Comparison of ENCODE assay signal across 1 cellular context in the genomic region with DNA sequence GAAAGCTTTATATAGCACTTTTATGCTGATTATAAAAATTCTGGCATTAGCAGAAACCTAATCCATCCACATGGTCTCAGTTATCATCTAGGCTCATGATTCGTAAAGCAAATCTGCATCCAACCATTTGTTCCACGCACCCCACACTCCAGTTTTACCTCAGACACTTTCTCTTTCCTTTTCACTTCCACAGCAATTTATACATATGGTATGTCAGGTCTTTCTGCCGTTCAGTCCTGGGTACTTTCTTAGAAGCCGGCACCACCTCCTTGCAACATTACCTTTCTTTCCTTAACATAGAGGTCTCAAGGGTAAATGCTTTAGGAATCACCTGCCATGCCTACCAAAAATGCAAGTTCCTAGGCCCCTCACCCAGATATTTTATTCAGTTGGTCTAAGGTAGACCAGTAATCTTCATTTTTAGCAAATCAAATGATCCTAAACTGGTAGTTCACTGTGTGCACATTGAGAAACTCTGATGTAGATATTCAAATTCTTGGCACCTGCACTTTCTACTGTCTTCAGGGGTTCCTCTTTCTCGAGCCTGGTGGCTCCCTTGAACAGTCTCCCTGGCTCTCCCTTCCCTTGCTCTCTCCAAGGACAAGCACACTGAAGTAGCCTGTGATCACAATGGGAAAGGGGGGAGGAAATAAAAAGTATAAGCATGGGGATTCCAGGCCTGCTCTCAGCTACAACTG.
TF ChIP-seq lines count a peak whose summit lies in the region.

No MANE protein-coding gene starts in this region.

TF ChIP-seq in H1, 55 proteins besides CTCF, POLR2A, EP300 and RAD21:
- TF ChIP-seq CHD2 (IDR thresholded peaks at IDR 0.05; ENCODE audit: low read length) (no peak), POLR2AphosphoS5 (IDR thresholded peaks at IDR 0.05; ENCODE audit: low read depth, low read length) (no peak), CBX5 (IDR thresholded peaks at IDR 0.05; ENCODE audit: low read depth, low read length) (no peak), CTBP2 (IDR thresholded peaks at IDR 0.05; ENCODE audit: borderline replicate concordance, insufficient read depth, insufficient read length, low read length) (no peak), RNF2 (IDR thresholded peaks at IDR 0.05; ENCODE audit: borderline replicate concordance, low read depth, low read length, missing control alignments, poor library complexity, severe bottlenecking) (no peak), CHD1 (IDR thresholded peaks at IDR 0.05; ENCODE audit: low read depth, low read length) (no peak), SUZ12 (IDR thresholded peaks at IDR 0.05; ENCODE audit: low read length) (no peak), FOSL1 (IDR thresholded peaks at IDR 0.05; ENCODE audit: insufficient read depth, low read depth, low read length) (no peak), BRCA1 (IDR thresholded peaks at IDR 0.05; ENCODE audit: low read depth, low read length) (no peak), NRF1 (IDR thresholded peaks at IDR 0.05; ENCODE audit: low read depth, low read length) (no peak), TBP (IDR thresholded peaks at IDR 0.05; ENCODE audit: low read depth, low read length) (no peak), SIRT6 (IDR thresholded peaks at IDR 0.05; ENCODE audit: low read length) (no peak), GABPA (IDR thresholded peaks at IDR 0.05; ENCODE audit: borderline replicate concordance, insufficient read depth, low read length) (no peak), ASH2L (IDR thresholded peaks at IDR 0.05; ENCODE audit: low read length) (no peak), SIX5 (IDR thresholded peaks at IDR 0.05; ENCODE audit: low read depth, low read length) (no peak), TCF12 (IDR thresholded peaks at IDR 0.05; ENCODE audit: low read depth, low read length) (no peak), SP2 (IDR thresholded peaks at IDR 0.05; ENCODE audit: low read length) (no peak), PHF8 (conservative IDR thresholded peaks at IDR 0.05; ENCODE audit: low read depth, low read length) (no peak)
- TF ChIP-seq, protein P1, sequence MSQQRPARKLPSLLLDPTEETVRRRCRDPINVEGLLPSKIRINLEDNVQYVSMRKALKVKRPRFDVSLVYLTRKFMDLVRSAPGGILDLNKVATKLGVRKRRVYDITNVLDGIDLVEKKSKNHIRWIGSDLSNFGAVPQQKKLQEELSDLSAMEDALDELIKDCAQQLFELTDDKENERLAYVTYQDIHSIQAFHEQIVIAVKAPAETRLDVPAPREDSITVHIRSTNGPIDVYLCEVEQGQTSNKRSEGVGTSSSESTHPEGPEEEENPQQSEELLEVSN (IDR thresholded peaks at IDR 0.05), result no peak
- TF ChIP-seq, protein P2, sequence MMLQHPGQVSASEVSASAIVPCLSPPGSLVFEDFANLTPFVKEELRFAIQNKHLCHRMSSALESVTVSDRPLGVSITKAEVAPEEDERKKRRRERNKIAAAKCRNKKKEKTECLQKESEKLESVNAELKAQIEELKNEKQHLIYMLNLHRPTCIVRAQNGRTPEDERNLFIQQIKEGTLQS (IDR thresholded peaks at IDR 0.05; ENCODE audit: insufficient read depth, low read depth, low read length), result no peak
